In genomic region chr2:55175254-55176093, GRCh38 we compare ENCODE assay signal across 9 cellular contexts. TPM values are rescaled to one million over a fixed set of nuclear protein-coding genes. Genes with fewer than 3 reads are reported as not detected.
DNase-seq lines count a peak whose midpoint lies in the region; ATAC-seq and TF ChIP-seq lines count a peak whose summit lies in the region.
"Had no signal": no experiment of that assay in that cellular context is flagged by ENCODE, and none has a peak within 500 bp of the region (broad histone marks: within the 10 kb centered on the region; RNA-seq: fewer than 3 reads in every experiment).

No MANE protein-coding gene starts in this region.

- peaks cover 10% of the 10 kb centered on the region for H3K4me1 Mint-ChIP-seq in activated CD4-positive, alpha-beta memory T cell treated with anti-CD3 and anti-CD28 coated beads for 36 hours (ENCODE audit: low read depth)

- no peak overlapping the region for H3K27ac ChIP-seq in esophagus muscularis mucosa (replicated peaks in 1 of 4)
- H3K27ac ChIP-seq in neutrophil, result no peak overlapping the region
- H3K27ac ChIP-seq: SJSA1 had no signal

- no peak overlapping the region for H3K4me3 Mint-ChIP-seq in activated CD4-positive, alpha-beta memory T cell treated with anti-CD3 and anti-CD28 coated beads for 36 hours

- H3K4me3 ChIP-seq in esophagus muscularis mucosa (no peak overlapping the region), neutrophil (ENCODE audit: low read depth in 1 of 2, low read length in 1 of 2) (no peak overlapping the region)
- H3K4me3 ChIP-seq: SJSA1 had no signal

- no peaks in the 10 kb centered on the region for H3K9me3 Mint-ChIP-seq in activated CD4-positive, alpha-beta memory T cell treated with anti-CD3 and anti-CD28 coated beads for 36 hours

- no peak for TF ChIP-seq EP300 in esophagus muscularis mucosa (IDR thresholded peaks at IDR 0.05)

- H3K9me3 ChIP-seq in esophagus muscularis mucosa (no peaks in the 10 kb centered on the region), neutrophil (no peaks in the 10 kb centered on the region)
- H3K9me3 ChIP-seq: SJSA1 had no signal

- TF ChIP-seq POLR2A in esophagus muscularis mucosa (IDR thresholded peaks at IDR 0.05; ENCODE audit: low read depth), result no peak

- WGBS in esophagus muscularis mucosa, result 19% methylated on average over 5 of the region's 5 CpGs

- peaks cover 0 to 21% (median 14%) of the 10 kb centered on the region in 4 donors for H3K4me1 ChIP-seq in esophagus muscularis mucosa
- H3K4me1 ChIP-seq in neutrophil (ENCODE audit: control insufficient read depth in 1 of 2, insufficient read depth in 1 of 2, low read depth in 1 of 2, low read length in 1 of 2), result peaks cover 7 to 11% of the 10 kb centered on the region in 2 experiments
- H3K4me1 ChIP-seq: SJSA1 had no signal

- no peak overlapping the region for H3K27ac Mint-ChIP-seq in activated CD4-positive, alpha-beta memory T cell treated with anti-CD3 and anti-CD28 coated beads for 36 hours

- H3K27me3 ChIP-seq in esophagus muscularis mucosa (no peaks in the 10 kb centered on the region), neutrophil (no peaks in the 10 kb centered on the region)
- H3K27me3 ChIP-seq: SJSA1 had no signal

- intact Hi-C loops in esophagus muscularis mucosa (cut with DNase I), result loop anchor here (2.0 to 5.0 kb wide), 2 partner anchors 275 to 453 kb away; partner anchors contain the start of gene EML6
- intact Hi-C loops in activated CD4-positive, alpha-beta memory T cell treated with anti-CD3 and anti-CD28 coated beads for 36 hours (cut with micrococcal nuclease), result loop anchor here (1.0 to 10.0 kb wide), 3 partner anchors 275 to 651 kb away; no protein-coding TSS in a partner anchor

- CTCF ChIA-PET in activated CD4-positive, alpha-beta memory T cell treated with anti-CD3 and anti-CD28 coated beads for 36 hours (lab: Charles Lee), result interaction anchor here (0.6 to 5.4 kb wide), 18 partner anchors 10 to 652 kb away, joined by 3 to 29 read pairs (median 4); no protein-coding TSS in a partner anchor

- TF ChIP-seq CTCF in LNCAP (IDR thresholded peaks at IDR 0.05), result peak; percentile 46; the same call in 1 of the 2 replicates
- TF ChIP-seq CTCF in esophagus muscularis mucosa (IDR thresholded peaks at IDR 0.05), result peak; percentile 60 to 69 (median 69)
- TF ChIP-seq CTCF in neutrophil (IDR thresholded peaks at IDR 0.05), result peak; percentile 43

- no peaks in the 10 kb centered on the region for H3K27me3 Mint-ChIP-seq in activated CD4-positive, alpha-beta memory T cell treated with anti-CD3 and anti-CD28 coated beads for 36 hours

- ATAC-seq in GM19035 (IDR thresholded peaks at IDR 0.05; ENCODE audit: unreplicated experiment) (peak; percentile 77), GM21529 (IDR thresholded peaks at IDR 0.05; ENCODE audit: unreplicated experiment) (no peak)

- H3K36me3 Mint-ChIP-seq in activated CD4-positive, alpha-beta memory T cell treated with anti-CD3 and anti-CD28 coated beads for 36 hours, result no peaks in the 10 kb centered on the region

- H3K36me3 ChIP-seq in esophagus muscularis mucosa (no peaks in the 10 kb centered on the region), neutrophil (no peaks in the 10 kb centered on the region)
- H3K36me3 ChIP-seq: SJSA1 had no signal

- POLR2A ChIA-PET in activated CD4-positive, alpha-beta memory T cell treated with anti-CD3 and anti-CD28 coated beads for 36 hours (lab: Charles Lee), result interaction anchor here (0.9 kb wide), 1 partner anchor 125 kb away, joined by 3 read pairs; the partner anchor contains the start of gene RTN4

- DNase-seq in COR-L47 (lab: John Stamatoyannopoulos, UW) (peak; percentile 51), SK-N-DZ (ENCODE audit: low spot score) (peak; percentile 46), esophagus muscularis mucosa (ENCODE audit: extremely low spot score) (no peak)
- no peak for DNase-seq in activated CD4-positive, alpha-beta memory T cell treated with anti-CD3 and anti-CD28 coated beads for 36 hours

RNA-seq across cellular contexts. Expression of gene CLHC1, which starts 56.6 kb away (rescaled TPM):
- 5.2 and 8.0 TPM in 2 replicates for polyA plus RNA-seq in SK-N-DZ (2014; cell fraction: cytosol; rRNA removed)
- polyA plus RNA-seq in SK-N-DZ (2014; cell fraction: nucleus; rRNA removed), result 18.1 and 20.3 TPM in 2 replicates
- 10 to 100 TPM in 1 of 4 donors, 1 to 10 TPM in 3; 3.4 to 15.0 (median 6.4) TPM for total RNA-seq in esophagus muscularis mucosa
- 1 to 10 TPM; 5.5 to 7.5 TPM for total RNA-seq in activated CD4-positive, alpha-beta memory T cell treated with anti-CD3 and anti-CD28 coated beads for 36 hours

RNA-seq across cellular contexts. Expression of gene RPS27A, which starts 57.0 kb away (rescaled TPM):
- 1,352 and 1,971 TPM in 2 replicates for polyA plus RNA-seq in SK-N-DZ (2014; cell fraction: cytosol; rRNA removed)
- polyA plus RNA-seq in SK-N-DZ (2014; cell fraction: nucleus; rRNA removed), result 901 and 2,241 TPM in 2 replicates
- 1,000 to 10,000 TPM in 2 of 4 donors, 100 to 1,000 TPM in 2; 597 to 2,221 (median 1,586) TPM for total RNA-seq in esophagus muscularis mucosa
- 1,000 to 10,000 TPM; 1,372 to 1,402 TPM for total RNA-seq in activated CD4-positive, alpha-beta memory T cell treated with anti-CD3 and anti-CD28 coated beads for 36 hours

Comparison
In these comparisons a context has a peak if more than half of its experiments do, and no peak if none do; other contexts are left out.
1. DNase-seq: peak in COR-L47 (single experiment) and SK-N-DZ (single experiment); none in esophagus muscularis mucosa (single experiment) and activated CD4-positive, alpha-beta memory T cell treated with anti-CD3 and anti-CD28 coated beads for 36 hours (single experiment).
2. Peak in every context shown above with its lines, with median percentiles within 50 percentile points of each other: CTCF ChIP-seq.